1 cellular context compared by ENCODE assay signal in the genomic region with DNA sequence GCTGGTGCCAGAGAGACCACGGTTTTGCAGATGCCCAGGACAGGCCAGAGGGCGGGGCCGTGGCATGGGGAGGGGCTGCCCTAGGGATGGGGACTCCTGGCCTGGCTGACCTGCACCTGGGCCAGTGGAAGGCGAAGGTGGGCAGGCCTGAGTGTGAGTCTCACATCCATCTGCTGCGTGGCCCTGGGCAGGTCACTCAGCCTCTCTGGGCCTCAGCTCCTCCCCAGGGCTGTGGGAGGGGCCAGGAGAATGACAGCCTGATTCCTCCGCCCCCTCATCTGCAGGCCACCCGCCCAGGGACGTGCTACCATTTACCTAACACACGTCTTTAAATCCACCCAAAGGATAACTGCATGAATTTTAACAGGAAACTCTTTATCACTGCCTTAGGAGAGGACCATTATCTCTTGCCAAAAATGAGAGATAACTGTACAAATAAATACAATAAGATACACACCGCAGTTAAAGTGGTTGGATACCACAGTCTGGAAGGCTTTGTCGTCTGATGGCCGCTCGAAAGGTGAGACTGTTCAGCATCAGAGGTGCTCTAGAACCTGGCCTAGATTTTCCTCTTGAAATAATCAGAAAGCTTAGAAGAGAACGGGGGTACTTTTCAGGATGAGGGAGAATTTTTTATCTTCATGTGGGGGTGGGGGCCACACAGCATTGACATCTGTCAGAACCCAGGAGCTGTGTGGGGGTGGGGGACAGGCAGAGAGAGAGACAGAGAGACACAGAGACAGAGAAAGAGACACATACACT.
TF ChIP-seq lines count a peak whose summit lies in the region.

No MANE protein-coding gene starts in this region.

TF ChIP-seq in HepG2, 621 proteins besides CTCF, POLR2A, EP300 and RAD21 (continued from another document):
- no peak for TF ChIP-seq ZUFSP (CRISPR knock-in tag; IDR thresholded peaks at IDR 0.05; ENCODE audit: borderline replicate concordance)
- no peak for TF ChIP-seq ZNF709 (CRISPR knock-in tag; IDR thresholded peaks at IDR 0.05)
- no peak for TF ChIP-seq ZNF253 (CRISPR knock-in tag; IDR thresholded peaks at IDR 0.05; ENCODE audit: borderline replicate concordance)
- TF ChIP-seq GMEB2 (CRISPR knock-in tag; IDR thresholded peaks at IDR 0.05; ENCODE audit: low read depth), result no peak
